ENCODE assay signal across 8 cellular contexts in the genomic region with DNA sequence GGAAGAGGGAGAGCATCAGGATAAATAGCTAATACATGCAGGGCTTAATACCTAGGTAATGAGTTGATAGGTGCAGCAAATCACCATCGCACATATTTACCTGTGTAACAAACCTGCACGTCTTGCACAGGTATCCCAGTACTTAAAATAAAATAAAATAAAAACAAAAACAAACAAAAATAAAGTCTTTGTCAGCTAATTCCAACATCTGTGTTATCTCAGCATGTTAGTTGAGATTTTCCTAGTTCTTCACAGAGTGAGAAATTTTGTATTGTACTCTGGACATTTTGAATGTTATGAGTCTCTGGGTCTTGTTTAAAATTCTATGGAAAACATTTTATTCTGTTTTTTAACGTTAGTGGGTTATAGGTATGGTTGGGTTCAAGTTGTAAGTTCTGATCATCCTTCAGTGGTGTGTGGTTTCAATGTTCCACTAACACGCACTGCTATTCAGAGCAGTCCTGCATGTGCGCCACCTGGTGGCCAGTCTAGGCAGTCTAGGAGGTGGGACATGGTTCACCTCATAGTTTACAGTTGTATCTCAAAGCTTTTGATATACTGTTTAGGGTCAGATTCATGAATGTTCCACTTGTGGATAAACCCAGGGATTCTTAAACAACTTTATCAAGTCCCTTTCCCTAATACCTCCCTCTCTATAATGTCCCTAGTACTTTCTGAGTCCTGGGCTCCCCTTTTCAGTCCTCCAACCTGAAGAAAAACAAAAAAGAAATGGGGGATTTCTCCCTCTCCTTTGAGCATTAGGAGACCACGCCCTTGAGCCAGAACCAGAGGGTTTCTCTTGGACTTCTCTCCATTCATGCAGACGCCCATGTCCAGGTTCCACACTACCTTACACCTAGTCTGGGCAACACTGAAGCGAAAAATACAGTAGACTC.
DNase-seq lines count a peak whose midpoint lies in the region; ATAC-seq lines count a peak whose summit lies in the region.

No MANE protein-coding gene starts in this region.

- intact Hi-C loops in left colon (cut with DNase I, micrococcal nuclease), result loop anchor here in 1 of 2 donors (5.0 kb wide), 1 partner anchor 764 kb away; no protein-coding TSS in a partner anchor

- DNase-seq in AG08395 (ENCODE audit: low spot score), result peak; percentile 85
- peak; percentile 31 for DNase-seq in NCI-H2171 treated with DMSO at 0.1 percent for 48 hours (lab: John Stamatoyannopoulos, UW)
- peak; percentile 47 for DNase-seq in central memory CD4-positive, alpha-beta T cell
- DNase-seq in left colon, result peak; percentile 69 to 89
- peak; percentile 68 to 79 for DNase-seq in stimulated activated CD4-positive, alpha-beta T cell treated with anti-CD3 and anti-CD28 coated beads, Interleukin-4, amount 100 ng/mL, for 4 hours

- peak; percentile 98 for ATAC-seq in GM18867 (IDR thresholded peaks at IDR 0.05; ENCODE audit: unreplicated experiment)
- ATAC-seq in HG03066 (IDR thresholded peaks at IDR 0.05; ENCODE audit: low read depth, unreplicated experiment), result peak; percentile 95
- ATAC-seq in activated CD4-positive, CD25-positive, alpha-beta regulatory T cell treated with anti-CD3 and anti-CD28 coated beads, Interleukin-2, amount 50 U/mL, for 24 hours, result peak; percentile 82 to 86
- ATAC-seq in left colon, result peak; percentile 93

Comparison
In these comparisons a context has a peak if more than half of its experiments do, and no peak if none do; other contexts are left out.
1. Peak in every context shown above with its lines: DNase-seq and ATAC-seq.
2. DNase-seq: peak in every context shown above with its lines; median percentile 85 in AG08395; 79 in left colon; 74 in stimulated activated CD4-positive, alpha-beta T cell treated with anti-CD3 and anti-CD28 coated beads, Interleukin-4, amount 100 ng/mL, for 4 hours; 47 in central memory CD4-positive, alpha-beta T cell; 31 in NCI-H2171 treated with DMSO at 0.1 percent for 48 hours.